In the genomic region with DNA sequence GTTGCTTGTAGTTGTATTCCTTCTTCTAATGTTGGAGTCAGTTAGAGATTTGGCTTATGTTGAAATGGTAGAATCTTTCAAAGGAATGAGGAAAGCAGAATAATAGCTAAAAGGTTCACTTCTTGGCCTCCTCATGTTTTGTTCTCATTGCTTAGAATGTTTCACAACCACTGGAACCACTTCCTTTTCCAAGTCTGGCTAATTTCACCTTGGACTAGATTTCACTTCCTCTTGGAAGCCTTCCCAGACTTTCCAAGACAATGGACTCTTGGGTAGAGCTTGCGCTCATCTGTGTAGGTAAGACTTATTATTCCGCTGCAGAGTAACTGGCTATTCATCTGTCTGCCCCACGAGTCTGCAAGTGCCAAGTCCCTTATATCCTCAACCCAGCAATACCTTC, we compare ENCODE assay signal across 11 cellular contexts. TPM values are rescaled to one million over a fixed set of nuclear protein-coding genes. Genes with fewer than 3 reads are reported as not detected.
DNase-seq lines count a peak whose midpoint lies in the region; ATAC-seq and TF ChIP-seq lines count a peak whose summit lies in the region.
"Had no signal": no experiment of that assay in that cellular context is flagged by ENCODE, and none has a peak within 500 bp of the region (broad histone marks: within the 10 kb centered on the region; RNA-seq: fewer than 3 reads in every experiment).

No MANE protein-coding gene starts in this region.

- DNase-seq in GM04503 (ENCODE audit: low read depth): peak; percentile 45
- DNase-seq in RWPE2 (ENCODE audit: low spot score): no peak
- peak; percentile 92 for DNase-seq in fibroblast of the aortic adventitia (ENCODE audit: low read depth)
- peak; percentile 75 for DNase-seq in pons (ENCODE audit: low spot score)
- no peak for DNase-seq in NCI-H128 (lab: John Stamatoyannopoulos, UW; ENCODE audit: unreplicated experiment)
- DNase-seq in NCI-H1930 (lab: John Stamatoyannopoulos, UW): no peak
- no peak for DNase-seq in stimulated activated CD4-positive, alpha-beta T cell treated with anti-CD3 and anti-CD28 coated beads, Interleukin-4, amount 100 ng/mL, for 24 hours
- DNase-seq in T1000 (lab: John Stamatoyannopoulos, UW): no peak
- DNase-seq: DMS153, NCI-H774 had no signal

- H3K4me3 ChIP-seq in RWPE2 (ENCODE audit: severe bottlenecking) (no peak overlapping the region), fibroblast of the aortic adventitia (ENCODE audit: low read depth, low read length) (no peak overlapping the region)
- H3K4me3 ChIP-seq: tibial nerve had no signal

- ATAC-seq in RWPE2 (ENCODE audit: low read depth): peak; percentile 90

- H3K4me1 ChIP-seq in RWPE2 (ENCODE audit: insufficient read depth, poor library complexity, severe bottlenecking): peaks cover 20% of the 10 kb centered on the region

- no peaks in the 10 kb centered on the region for H3K36me3 ChIP-seq in RWPE2 (ENCODE audit: low read depth)
- H3K36me3 ChIP-seq: tibial nerve had no signal

- no peaks in the 10 kb centered on the region for H3K9me3 ChIP-seq in RWPE2 (ENCODE audit: severe bottlenecking)
- H3K9me3 ChIP-seq: tibial nerve had no signal

- no peak for TF ChIP-seq CTCF in RWPE2 (IDR thresholded peaks at IDR 0.05; ENCODE audit: poor library complexity, severe bottlenecking)
- no peak for TF ChIP-seq CTCF in fibroblast of the aortic adventitia (IDR thresholded peaks at IDR 0.05; ENCODE audit: insufficient read depth, low read length)

- H3K27ac ChIP-seq in RWPE2 (ENCODE audit: poor library complexity, severe bottlenecking): peak overlapping the region; percentile 58
- H3K27ac ChIP-seq: tibial nerve had no signal

- no peaks in the 10 kb centered on the region for H3K27me3 ChIP-seq in RWPE2 (ENCODE audit: insufficient read depth, poor library complexity, severe bottlenecking)
- H3K27me3 ChIP-seq: tibial nerve had no signal

RNA-seq across cellular contexts. Expression of a gene that starts 8.3 kb away (rescaled TPM):
- 21.7 and 22.3 TPM in 2 replicates for total RNA-seq in fibroblast of the aortic adventitia (ENCODE audit: low replicate concordance)

RNA-seq across cellular contexts. Expression of a gene that starts 21.3 kb away (rescaled TPM):
- total RNA-seq in fibroblast of the aortic adventitia (ENCODE audit: low replicate concordance): 10.0 and 36.2 TPM in 2 replicates

RNA-seq across cellular contexts. Expression of a gene that starts 39.2 kb away (rescaled TPM):
- total RNA-seq in fibroblast of the aortic adventitia (ENCODE audit: low replicate concordance): 0.81 TPM in 1 of 2 replicates, not detected in the other

Comparison
In these comparisons a context has a peak if more than half of its experiments do, and no peak if none do; other contexts are left out.
1. DNase-seq: peak in GM04503 (single experiment), fibroblast of the aortic adventitia (single experiment) and pons (single experiment); none in RWPE2 (single experiment), NCI-H128 (single experiment), NCI-H1930 (0 of 2), stimulated activated CD4-positive, alpha-beta T cell treated with anti-CD3 and anti-CD28 coated beads, Interleukin-4, amount 100 ng/mL, for 24 hours (single experiment) and T1000 (single experiment).